Comparison of ENCODE assay signal across 14 cellular contexts in genomic region chr1:94621392-94621791, GRCh38.
DNase-seq lines count a peak whose midpoint lies in the region; ATAC-seq and TF ChIP-seq lines count a peak whose summit lies in the region.
"Had no signal": no experiment of that assay in that cellular context is flagged by ENCODE, and none has a peak within 500 bp of the region (broad histone marks: within the 10 kb centered on the region; RNA-seq: fewer than 3 reads in every experiment).

No MANE protein-coding gene starts in this region.

- no peak overlapping the region for H3K27ac Mint-ChIP-seq in activated CD8-positive, alpha-beta memory T cell treated with anti-CD3 and anti-CD28 coated beads, Interleukin-2, amount 10 ng/mL, durations not matched to agents 7 days and 5 days
- no peak overlapping the region for H3K27ac Mint-ChIP-seq in neural progenitor cell
- H3K27ac Mint-ChIP-seq: activated CD4-positive, alpha-beta T cell treated with anti-CD3 and anti-CD28 coated beads, Interleukin-2, amount 10 ng/mL, durations not matched to agents 24 days and 14 days; activated naive CD4-positive, alpha-beta T cell treated with anti-CD3 and anti-CD28 coated beads, Interleukin-2, amount 10 ng/mL, durations not matched to agents 7 days and 5 days had no signal

- DNase-seq in COLO668 (lab: John Stamatoyannopoulos, UW; ENCODE audit: unreplicated experiment) = peak; percentile 59
- peak; percentile 92 for DNase-seq in HT1080 (ENCODE audit: low read depth)
- peak; percentile 37 for DNase-seq in amniotic epithelial cell (ENCODE audit: low read depth)
- no peak for DNase-seq in left lung
- no peak for DNase-seq in activated CD8-positive, alpha-beta memory T cell treated with anti-CD3 and anti-CD28 coated beads, Interleukin-2, amount 10 ng/mL, durations not matched to agents 7 days and 5 days
- no peak for DNase-seq in neural progenitor cell (ENCODE audit: low spot score)
- DNase-seq: activated CD4-positive, alpha-beta T cell treated with anti-CD3 and anti-CD28 coated beads, Interleukin-2, amount 10 ng/mL, durations not matched to agents 24 days and 14 days; activated naive CD4-positive, alpha-beta T cell treated with anti-CD3 and anti-CD28 coated beads, Interleukin-2, amount 10 ng/mL, durations not matched to agents 7 days and 5 days; NCI-H2081 treated with DMSO at 0.1 percent for 48 hours; stimulated activated naive CD8-positive, alpha-beta T cell treated with anti-CD3 and anti-CD28 coated beads, Interleukin-15, Interleukin-2, amounts not matched to agents 100 U/mL and 50 U/mL, for 24 hours had no signal

- H3K27me3 Mint-ChIP-seq in activated CD8-positive, alpha-beta memory T cell treated with anti-CD3 and anti-CD28 coated beads, Interleukin-2, amount 10 ng/mL, durations not matched to agents 7 days and 5 days = no peaks in the 10 kb centered on the region
- peaks cover 5% of the 10 kb centered on the region for H3K27me3 Mint-ChIP-seq in neural progenitor cell (ENCODE audit: insufficient read depth, low read depth)
- H3K27me3 Mint-ChIP-seq: activated CD4-positive, alpha-beta T cell treated with anti-CD3 and anti-CD28 coated beads, Interleukin-2, amount 10 ng/mL, durations not matched to agents 24 days and 14 days; activated naive CD4-positive, alpha-beta T cell treated with anti-CD3 and anti-CD28 coated beads, Interleukin-2, amount 10 ng/mL, durations not matched to agents 7 days and 5 days had no signal

- H3K4me3 ChIP-seq in left lung (no peak overlapping the region), neural progenitor cell (no peak overlapping the region)
- H3K4me3 ChIP-seq: BLaER1 treated with 17β-estradiol and CSF1 and Interleukin-3, amounts not matched to agents 10 nM and 100 nM had no signal

- H3K4me1 ChIP-seq in left lung (no peaks in the 10 kb centered on the region), neural progenitor cell (peaks cover 25% of the 10 kb centered on the region)
- H3K4me1 ChIP-seq: BLaER1 treated with 17β-estradiol and CSF1 and Interleukin-3, amounts not matched to agents 10 nM and 100 nM had no signal

- peaks cover 0 to 2% of the 10 kb centered on the region in 2 donors for H3K9me3 ChIP-seq in left lung
- H3K9me3 ChIP-seq in neural progenitor cell (ENCODE audit: low read depth) = no peaks in the 10 kb centered on the region

- TF ChIP-seq CTCF in left lung (IDR thresholded peaks at IDR 0.05) (no peak), neural progenitor cell (IDR thresholded peaks at IDR 0.05) (no peak)

- no peaks in the 10 kb centered on the region for H3F3A ChIP-seq in neural progenitor cell (ENCODE audit: low read depth)

- no peaks in the 10 kb centered on the region for H3K9me3 Mint-ChIP-seq in activated CD8-positive, alpha-beta memory T cell treated with anti-CD3 and anti-CD28 coated beads, Interleukin-2, amount 10 ng/mL, durations not matched to agents 7 days and 5 days (ENCODE audit: low read depth)
- H3K9me3 Mint-ChIP-seq in neural progenitor cell = peaks cover 8% of the 10 kb centered on the region
- H3K9me3 Mint-ChIP-seq: activated CD4-positive, alpha-beta T cell treated with anti-CD3 and anti-CD28 coated beads, Interleukin-2, amount 10 ng/mL, durations not matched to agents 24 days and 14 days; activated naive CD4-positive, alpha-beta T cell treated with anti-CD3 and anti-CD28 coated beads, Interleukin-2, amount 10 ng/mL, durations not matched to agents 7 days and 5 days had no signal

- H3K4me2 ChIP-seq in neural progenitor cell = no peak overlapping the region
- H3K4me2 ChIP-seq: BLaER1 treated with 17β-estradiol and CSF1 and Interleukin-3, amounts not matched to agents 10 nM and 100 nM had no signal

- no peaks in the 10 kb centered on the region for H3K36me3 Mint-ChIP-seq in activated CD8-positive, alpha-beta memory T cell treated with anti-CD3 and anti-CD28 coated beads, Interleukin-2, amount 10 ng/mL, durations not matched to agents 7 days and 5 days
- H3K36me3 Mint-ChIP-seq in neural progenitor cell = no peaks in the 10 kb centered on the region
- H3K36me3 Mint-ChIP-seq: activated naive CD4-positive, alpha-beta T cell treated with anti-CD3 and anti-CD28 coated beads, Interleukin-2, amount 10 ng/mL, durations not matched to agents 7 days and 5 days had no signal

- ATAC-seq in left lung (peak; percentile 48), HG02610 (IDR thresholded peaks at IDR 0.05; ENCODE audit: unreplicated experiment) (no peak), HG02885 (IDR thresholded peaks at IDR 0.05; ENCODE audit: poor library complexity, unreplicated experiment) (no peak)
- no peak for ATAC-seq in activated CD8-positive, alpha-beta memory T cell treated with anti-CD3 and anti-CD28 coated beads, Interleukin-2, amount 10 ng/mL, durations not matched to agents 7 days and 5 days
- ATAC-seq: stimulated activated naive CD8-positive, alpha-beta T cell treated with anti-CD3 and anti-CD28 coated beads, Interleukin-15, Interleukin-2, amounts not matched to agents 100 U/mL and 50 U/mL, for 24 hours had no signal

- CTCF ChIA-PET in activated CD8-positive, alpha-beta memory T cell treated with anti-CD3 and anti-CD28 coated beads, Interleukin-2, amount 10 ng/mL, durations not matched to agents 7 days and 5 days (lab: Charles Lee) = no interaction called here

- no peaks in the 10 kb centered on the region for H4K20me1 ChIP-seq in neural progenitor cell (ENCODE audit: low read depth)
- H4K20me1 ChIP-seq: BLaER1 treated with 17β-estradiol and CSF1 and Interleukin-3, amounts not matched to agents 10 nM and 100 nM had no signal

- H3K27me3 ChIP-seq in left lung (no peaks in the 10 kb centered on the region), neural progenitor cell (no peaks in the 10 kb centered on the region)
- H3K27me3 ChIP-seq: BLaER1 treated with 17β-estradiol and CSF1 and Interleukin-3, amounts not matched to agents 10 nM and 100 nM had no signal

- H3K27ac ChIP-seq in left lung = no peak overlapping the region
- no peak overlapping the region for H3K27ac ChIP-seq in neural progenitor cell
- H3K27ac ChIP-seq: BLaER1 treated with 17β-estradiol and CSF1 and Interleukin-3, amounts not matched to agents 10 nM and 100 nM; HL-60 had no signal

- intact Hi-C loops in left lung (cut with DNase I) = no loop called here

- H2AFZ ChIP-seq in neural progenitor cell (replicated peaks) = no peak overlapping the region

- H3K36me3 ChIP-seq in left lung = no peaks in the 10 kb centered on the region
- no peaks in the 10 kb centered on the region for H3K36me3 ChIP-seq in neural progenitor cell
- H3K36me3 ChIP-seq: BLaER1 treated with 17β-estradiol and CSF1 and Interleukin-3, amounts not matched to agents 10 nM and 100 nM had no signal

- H3K79me2 ChIP-seq in neural progenitor cell (ENCODE audit: low read depth) = no peaks in the 10 kb centered on the region

- no peak overlapping the region for H3K4me3 Mint-ChIP-seq in activated CD8-positive, alpha-beta memory T cell treated with anti-CD3 and anti-CD28 coated beads, Interleukin-2, amount 10 ng/mL, durations not matched to agents 7 days and 5 days
- H3K4me3 Mint-ChIP-seq in neural progenitor cell = no peak overlapping the region
- H3K4me3 Mint-ChIP-seq: activated CD4-positive, alpha-beta T cell treated with anti-CD3 and anti-CD28 coated beads, Interleukin-2, amount 10 ng/mL, durations not matched to agents 24 days and 14 days; activated naive CD4-positive, alpha-beta T cell treated with anti-CD3 and anti-CD28 coated beads, Interleukin-2, amount 10 ng/mL, durations not matched to agents 7 days and 5 days had no signal

- H3K9ac ChIP-seq in neural progenitor cell = no peak overlapping the region
- H3K9ac ChIP-seq: BLaER1 treated with 17β-estradiol and CSF1 and Interleukin-3, amounts not matched to agents 10 nM and 100 nM had no signal

- no peaks in the 10 kb centered on the region for H3K4me1 Mint-ChIP-seq in activated CD8-positive, alpha-beta memory T cell treated with anti-CD3 and anti-CD28 coated beads, Interleukin-2, amount 10 ng/mL, durations not matched to agents 7 days and 5 days
- H3K4me1 Mint-ChIP-seq in neural progenitor cell = peaks cover 32% of the 10 kb centered on the region
- H3K4me1 Mint-ChIP-seq: activated CD4-positive, alpha-beta T cell treated with anti-CD3 and anti-CD28 coated beads, Interleukin-2, amount 10 ng/mL, durations not matched to agents 24 days and 14 days; activated naive CD4-positive, alpha-beta T cell treated with anti-CD3 and anti-CD28 coated beads, Interleukin-2, amount 10 ng/mL, durations not matched to agents 7 days and 5 days had no signal

Comparison
In these comparisons a context has a peak if more than half of its experiments do, and no peak if none do; other contexts are left out.
1. DNase-seq: peak in COLO668 (single experiment), HT1080 (single experiment) and amniotic epithelial cell (single experiment); none in left lung (0 of 2), activated CD8-positive, alpha-beta memory T cell treated with anti-CD3 and anti-CD28 coated beads, Interleukin-2, amount 10 ng/mL, durations not matched to agents 7 days and 5 days (single experiment) and neural progenitor cell (single experiment).